ENCODE assay signal across 10 cellular contexts in genomic region chr6:24980507-24981384, GRCh38. TPM values are rescaled to one million over a fixed set of nuclear protein-coding genes. Genes with fewer than 3 reads are reported as not detected.
DNase-seq lines count a peak whose midpoint lies in the region; ATAC-seq and TF ChIP-seq lines count a peak whose summit lies in the region.
"Had no signal": no experiment of that assay in that cellular context is flagged by ENCODE, and none has a peak within 500 bp of the region (broad histone marks: within the 10 kb centered on the region; RNA-seq: fewer than 3 reads in every experiment).

No MANE protein-coding gene starts in this region.

- H3K4me3 ChIP-seq in CD4-positive, CD25-positive, alpha-beta regulatory T cell (ENCODE audit: low read depth, low read length), result no peak overlapping the region
- H3K4me3 ChIP-seq in HUES48 (ENCODE audit: low read depth, low read length) (peak overlapping the region; percentile 31), mesenchymal stem cell (ENCODE audit: insufficient read depth in 1 of 2, low read depth in 1 of 2, low read length in 2 of 2) (no peak overlapping the region)
- H3K4me3 ChIP-seq: right atrium auricular region had no signal

- H4K91ac ChIP-seq in mesenchymal stem cell (ENCODE audit: low read length), result no peak overlapping the region

- peak overlapping the region in 1 of 2 experiments; percentile 17 for H3K23ac ChIP-seq in mesenchymal stem cell (ENCODE audit: low read length in 2 of 2)

- no peak for ATAC-seq in CD4-positive, CD25-positive, alpha-beta regulatory T cell (ENCODE audit: low read depth in 2 of 2)
- ATAC-seq in WTC11, result peak; percentile 84

- no peak overlapping the region for H3K18ac ChIP-seq in mesenchymal stem cell (ENCODE audit: low read depth in 1 of 2, low read length in 2 of 2)

- H2BK12ac ChIP-seq in mesenchymal stem cell (ENCODE audit: low read length in 2 of 2), result peak overlapping the region in 1 of 2 experiments; percentile 66

- peaks cover 20% of the 10 kb centered on the region for H3K4me1 ChIP-seq in CD4-positive, CD25-positive, alpha-beta regulatory T cell (ENCODE audit: control insufficient read depth, insufficient read depth, low read length, poor library complexity, severe bottlenecking)
- H3K4me1 ChIP-seq in HUES48 (ENCODE audit: control insufficient read depth, insufficient read depth, low read length) (peaks cover 72% of the 10 kb centered on the region), mesenchymal stem cell (ENCODE audit: control insufficient read depth, insufficient read depth, low read depth, low read length) (peaks cover 8% of the 10 kb centered on the region)

- peaks cover 31 to 83% (median 69%) of the 10 kb centered on the region in 4 donors for H3K4me1 Mint-ChIP-seq in CD4-positive, CD25-positive, alpha-beta regulatory T cell
- H3K4me1 Mint-ChIP-seq in WTC11, result peaks cover 86% of the 10 kb centered on the region

- no peak overlapping the region for H3K27ac ChIP-seq in CD4-positive, CD25-positive, alpha-beta regulatory T cell (ENCODE audit: insufficient read depth, low read length, poor library complexity, severe bottlenecking)
- peak overlapping the region; percentile 99 for H3K27ac ChIP-seq in HUES48 (ENCODE audit: low read depth, low read length)
- H3K27ac ChIP-seq in mesenchymal stem cell (ENCODE audit: low read length, poor library complexity, severe bottlenecking), result peak overlapping the region; percentile 33
- H3K27ac ChIP-seq: right atrium auricular region had no signal

- H2AK5ac ChIP-seq in mesenchymal stem cell (ENCODE audit: low read length, severe bottlenecking), result no peak overlapping the region

- H2BK120ac ChIP-seq in mesenchymal stem cell (ENCODE audit: low read depth, low read length), result no peak overlapping the region

- no peak overlapping the region for H2BK15ac ChIP-seq in mesenchymal stem cell (ENCODE audit: low read depth, poor library complexity, severe bottlenecking)

- no peaks in the 10 kb centered on the region for H3K27me3 ChIP-seq in CD4-positive, CD25-positive, alpha-beta regulatory T cell (ENCODE audit: control insufficient read depth, insufficient read depth, low read length)
- H3K27me3 ChIP-seq in HUES48 (ENCODE audit: control insufficient read depth, insufficient read depth, low read length), result no peaks in the 10 kb centered on the region
- no peaks in the 10 kb centered on the region for H3K27me3 ChIP-seq in mesenchymal stem cell (ENCODE audit: control insufficient read depth in 1 of 2, insufficient read depth in 1 of 2, low read length in 2 of 2)
- H3K27me3 ChIP-seq: right atrium auricular region had no signal

- H2BK5ac ChIP-seq in mesenchymal stem cell (ENCODE audit: low read depth, low read length, poor library complexity, severe bottlenecking), result no peak overlapping the region

- in situ Hi-C loops in ACHN (cut with HindIII; ENCODE audit: low pct_ligation_motif_present, low pct_unique_long_range_greater_than_20kb, low sequenced_read_pairs), result no loop called here
- in situ Hi-C loops in GM13977 (cut with MboI; ENCODE audit: low pct_unique_long_range_greater_than_20kb, low sequenced_read_pairs, unreplicated experiment), result no loop called here

- CTCF ChIA-PET in WTC11 (lab: Charles Lee), result interaction anchor here (1.0 to 6.8 kb wide), 6 partner anchors 10 to 70 kb away, joined by 3 to 61 read pairs (median 8); no protein-coding TSS in a partner anchor

- POLR2A ChIA-PET in WTC11 (lab: Charles Lee), result interaction anchor here (0.7 kb wide), 1 partner anchor 46 kb away, joined by 9 read pairs; no protein-coding TSS in a partner anchor

- no peak overlapping the region for H4K8ac ChIP-seq in mesenchymal stem cell (ENCODE audit: low read length)

- H3K4me2 ChIP-seq in mesenchymal stem cell (ENCODE audit: low read length, poor library complexity, severe bottlenecking), result no peak overlapping the region

- H3K9ac ChIP-seq in HUES48 (ENCODE audit: low read depth, low read length) (peak overlapping the region; percentile 52), mesenchymal stem cell (ENCODE audit: low read length) (no peak overlapping the region)

- no peak overlapping the region for H3K14ac ChIP-seq in mesenchymal stem cell (ENCODE audit: low read length in 2 of 2)

- peaks cover 0 to 5% (median 0%) of the 10 kb centered on the region in 7 donors for H3K9me3 Mint-ChIP-seq in CD4-positive, CD25-positive, alpha-beta regulatory T cell
- no peaks in the 10 kb centered on the region for H3K9me3 Mint-ChIP-seq in WTC11

- no peaks in the 10 kb centered on the region for H3K79me1 ChIP-seq in mesenchymal stem cell (replicated peaks; ENCODE audit: low read length, poor library complexity, severe bottlenecking)

- peaks cover 24% of the 10 kb centered on the region for H3K36me3 ChIP-seq in CD4-positive, CD25-positive, alpha-beta regulatory T cell (ENCODE audit: control insufficient read depth, insufficient read depth, low read length)
- H3K36me3 ChIP-seq in HUES48 (ENCODE audit: control insufficient read depth, insufficient read depth, low read length) (no peaks in the 10 kb centered on the region), mesenchymal stem cell (ENCODE audit: control insufficient read depth in 1 of 2, insufficient read depth in 2 of 2, low read depth in 1 of 2, low read length in 2 of 2) (no peaks in the 10 kb centered on the region)
- H3K36me3 ChIP-seq: right atrium auricular region had no signal

- no peaks in the 10 kb centered on the region for H3K27me3 Mint-ChIP-seq in CD4-positive, CD25-positive, alpha-beta regulatory T cell
- no peaks in the 10 kb centered on the region for H3K27me3 Mint-ChIP-seq in WTC11 (ENCODE audit: low read depth)

- 54% methylated on average over 4 of the region's 4 CpGs for WGBS in mesenchymal stem cell

- H3K9me3 ChIP-seq in CD4-positive, CD25-positive, alpha-beta regulatory T cell (ENCODE audit: control insufficient read depth in 2 of 2, low read length in 2 of 2), result no peaks in the 10 kb centered on the region
- H3K9me3 ChIP-seq in HUES48 (ENCODE audit: control insufficient read depth, insufficient read depth, low read length) (no peaks in the 10 kb centered on the region), mesenchymal stem cell (ENCODE audit: control insufficient read depth, low read length) (no peaks in the 10 kb centered on the region)
- H3K9me3 ChIP-seq: right atrium auricular region had no signal

- H2AFZ ChIP-seq in mesenchymal stem cell (ENCODE audit: low read depth, low read length), result no peak overlapping the region

- H3K36me3 Mint-ChIP-seq in CD4-positive, CD25-positive, alpha-beta regulatory T cell, result peaks cover 30% of the 10 kb centered on the region
- H3K36me3 Mint-ChIP-seq in WTC11, result no peaks in the 10 kb centered on the region

- H3K27ac Mint-ChIP-seq in CD4-positive, CD25-positive, alpha-beta regulatory T cell, result peak overlapping the region in 2 of 3 donors; percentile 85 to 87
- H3K27ac Mint-ChIP-seq in WTC11, result peak overlapping the region; percentile 100

- H3K4ac ChIP-seq in mesenchymal stem cell (ENCODE audit: low read depth in 1 of 2, low read length in 2 of 2), result no peak overlapping the region

- no peak for TF ChIP-seq CTCF in WTC11 (IDR thresholded peaks at IDR 0.05)
- no peak for TF ChIP-seq CTCF in GM13977 (IDR thresholded peaks at IDR 0.05; ENCODE audit: extremely low read depth, insufficient read depth, missing control alignments)

- H3K4me3 Mint-ChIP-seq in CD4-positive, CD25-positive, alpha-beta regulatory T cell, result peak overlapping the region in 3 of 4 donors; percentile 5 to 90 (median 29)
- H3K4me3 Mint-ChIP-seq in WTC11, result peak overlapping the region; percentile 34

- DNase-seq in CD4-positive, CD25-positive, alpha-beta regulatory T cell, result no peak
- DNase-seq in WTC11 (ENCODE audit: low spot score), result peak; percentile 23
- DNase-seq in mesenchymal stem cell, result no peak
- DNase-seq in T-helper 9 cell, result no peak
- DNase-seq in ACHN, result no peak
- DNase-seq in AML-193 (lab: John Stamatoyannopoulos, UW), result no peak
- no peak for DNase-seq in GM13977 (ENCODE audit: low spot score)
- DNase-seq: hippocampal formation had no signal

TF ChIP-seq in WTC11, 78 proteins besides CTCF, POLR2A, EP300 and RAD21 (continues in another document):
- TF ChIP-seq, protein P1, sequence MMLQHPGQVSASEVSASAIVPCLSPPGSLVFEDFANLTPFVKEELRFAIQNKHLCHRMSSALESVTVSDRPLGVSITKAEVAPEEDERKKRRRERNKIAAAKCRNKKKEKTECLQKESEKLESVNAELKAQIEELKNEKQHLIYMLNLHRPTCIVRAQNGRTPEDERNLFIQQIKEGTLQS (CRISPR knock-in tag; conservative IDR thresholded peaks at IDR 0.05), result no peak
- TF ChIP-seq PRRX2 (CRISPR knock-in tag; IDR thresholded peaks at IDR 0.05) (0 out of 2 replicates have a peak, but pooled peaks have one; percentile 36), ATF1 (CRISPR knock-in tag; IDR thresholded peaks at IDR 0.05) (no peak), ZNF423 (CRISPR knock-in tag; IDR thresholded peaks at IDR 0.05) (peak; percentile 48), TEAD4 (CRISPR knock-in tag; IDR thresholded peaks at IDR 0.05) (peak; percentile 47; the same call in 1 of the 2 replicates), TCF7 (CRISPR knock-in tag; IDR thresholded peaks at IDR 0.05; ENCODE audit: low read depth) (no peak), FOXK1 (CRISPR knock-in tag; IDR thresholded peaks at IDR 0.05) (no peak), ZNF396 (CRISPR knock-in tag; IDR thresholded peaks at IDR 0.05; ENCODE audit: borderline replicate concordance) (no peak), MAX (CRISPR knock-in tag; IDR thresholded peaks at IDR 0.05) (peak; percentile 47; the same call in 1 of the 2 replicates), JUN (CRISPR knock-in tag; IDR thresholded peaks at IDR 0.05) (no peak), TEAD1 (CRISPR knock-in tag; IDR thresholded peaks at IDR 0.05) (peak; percentile 85), HMGA2 (CRISPR knock-in tag; IDR thresholded peaks at IDR 0.05) (no peak)
- TF ChIP-seq, protein P2, sequence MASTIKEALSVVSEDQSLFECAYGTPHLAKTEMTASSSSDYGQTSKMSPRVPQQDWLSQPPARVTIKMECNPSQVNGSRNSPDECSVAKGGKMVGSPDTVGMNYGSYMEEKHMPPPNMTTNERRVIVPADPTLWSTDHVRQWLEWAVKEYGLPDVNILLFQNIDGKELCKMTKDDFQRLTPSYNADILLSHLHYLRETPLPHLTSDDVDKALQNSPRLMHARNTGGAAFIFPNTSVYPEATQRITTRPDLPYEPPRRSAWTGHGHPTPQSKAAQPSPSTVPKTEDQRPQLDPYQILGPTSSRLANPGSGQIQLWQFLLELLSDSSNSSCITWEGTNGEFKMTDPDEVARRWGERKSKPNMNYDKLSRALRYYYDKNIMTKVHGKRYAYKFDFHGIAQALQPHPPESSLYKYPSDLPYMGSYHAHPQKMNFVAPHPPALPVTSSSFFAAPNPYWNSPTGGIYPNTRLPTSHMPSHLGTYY (CRISPR knock-in tag; IDR thresholded peaks at IDR 0.05), result no peak

RNA-seq across cellular contexts. Expression of gene RIPOR2, which starts 45.0 kb away (rescaled TPM):
- total RNA-seq in CD4-positive, CD25-positive, alpha-beta regulatory T cell, result 364 TPM
- 100 to 1,000 TPM; 320 to 435 (median 407) TPM for polyA plus RNA-seq in CD4-positive, CD25-positive, alpha-beta regulatory T cell
- 11.3 to 13.5 TPM (median 11.9 TPM) in 3 replicates for total RNA-seq in WTC11 (2021)
- 0.62 TPM for polyA plus RNA-seq in mesenchymal stem cell (2013, experiment 1 of 2)
- polyA plus RNA-seq in mesenchymal stem cell (2013, experiment 2 of 2), result 0.41 TPM

Comparison
In these comparisons a context has a peak if more than half of its experiments do, and no peak if none do; other contexts are left out.
1. RNA of gene RIPOR2, which starts 45.0 kb away (total RNA-seq): 364 TPM in CD4-positive, CD25-positive, alpha-beta regulatory T cell (single experiment); 11.3 to 13.5 TPM in WTC11; every median in the first group is over 10 times any median in the second.